ENCODE assay signal across 19 cellular contexts in the genomic region with DNA sequence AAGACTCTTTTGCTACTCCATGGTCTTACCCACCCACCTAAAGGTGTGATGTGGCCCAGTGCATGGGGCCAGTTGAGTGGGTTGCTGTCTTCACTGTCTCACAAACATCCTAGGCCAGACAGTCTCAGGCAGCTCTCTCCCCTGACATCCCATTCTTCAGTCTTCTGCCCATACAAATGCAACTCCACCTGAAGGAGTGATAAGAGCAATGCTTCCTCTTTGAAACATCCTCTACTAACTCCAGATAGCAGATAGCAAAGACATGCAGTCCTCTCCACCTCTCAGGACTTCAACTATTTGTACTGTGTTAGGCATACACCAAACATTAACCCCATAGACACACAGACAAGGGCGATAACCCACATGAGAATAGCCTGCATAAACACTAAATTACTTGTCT.
DNase-seq lines count a peak whose midpoint lies in the region; ATAC-seq, FAIRE-seq and TF ChIP-seq lines count a peak whose summit lies in the region.
"Had no signal": no experiment of that assay in that cellular context is flagged by ENCODE, and none has a peak within 500 bp of the region (broad histone marks: within the 10 kb centered on the region; RNA-seq: fewer than 3 reads in every experiment).

No MANE protein-coding gene starts in this region.

- H2AFZ ChIP-seq in K562 (ENCODE audit: low read depth, low read length) = no peak overlapping the region

- peak overlapping the region; percentile 43 for H3K27ac Mint-ChIP-seq in activated CD8-positive, alpha-beta T cell treated with anti-CD3 and anti-CD28 coated beads, Interleukin-2, amount 10 ng/mL, durations not matched to agents 7 days and 5 days
- H3K27ac Mint-ChIP-seq in activated CD8-positive, alpha-beta T cell treated with anti-CD3 and anti-CD28 coated beads for 36 hours = no peak overlapping the region
- H3K27ac Mint-ChIP-seq: B cell; CD8-positive, alpha-beta T cell; HFFc6 had no signal

- H3K4me3 Mint-ChIP-seq in activated CD8-positive, alpha-beta T cell treated with anti-CD3 and anti-CD28 coated beads, Interleukin-2, amount 10 ng/mL, durations not matched to agents 7 days and 5 days = no peak overlapping the region
- no peak overlapping the region for H3K4me3 Mint-ChIP-seq in activated CD8-positive, alpha-beta T cell treated with anti-CD3 and anti-CD28 coated beads for 36 hours
- H3K4me3 Mint-ChIP-seq: B cell; CD8-positive, alpha-beta T cell; HFFc6 had no signal

- H3K4me3 ChIP-seq in K562 = no peak overlapping the region

- WGBS in K562 (ENCODE audit: insufficient coverage, low coverage, missing lambda C conversion rate) = 21% methylated on average over 1 of the region's 1 CpG

- DNase-seq in activated CD8-positive, alpha-beta T cell treated with anti-CD3 and anti-CD28 coated beads, Interleukin-2, amount 10 ng/mL, durations not matched to agents 7 days and 5 days = no peak
- DNase-seq in activated CD8-positive, alpha-beta T cell treated with anti-CD3 and anti-CD28 coated beads for 36 hours = no peak
- DNase-seq in HTR-8/SVneo (ENCODE audit: insufficient read length, low spot score) (no peak), K562 (ENCODE audit: extremely low read depth in 1 of 4, low spot score in 3 of 4) (peak in 1 of 4 experiments; percentile 13), DMS79 treated with DMSO at 0.1 percent for 48 hours (lab: John Stamatoyannopoulos, UW) (no peak)
- DNase-seq: C1 segment of cervical spinal cord; CD8-positive, alpha-beta T cell; COR-L47; DMS153; DND-41; GF-D8; HCEC 1CT; HFFc6; IMR-90 had no signal

- POLR2A ChIA-PET in activated CD8-positive, alpha-beta T cell treated with anti-CD3 and anti-CD28 coated beads, Interleukin-2, amount 10 ng/mL, durations not matched to agents 7 days and 5 days (lab: Charles Lee) = no interaction called here
- POLR2A ChIA-PET in activated CD8-positive, alpha-beta T cell treated with anti-CD3 and anti-CD28 coated beads for 36 hours (lab: Charles Lee) = interaction anchor here (0.8 kb wide), 1 partner anchor 22 kb away, joined by 4 read pairs; no protein-coding TSS in a partner anchor
- POLR2A ChIA-PET in K562 (lab: Yijun Ruan, JAX) = interaction anchor here (1.0 to 1.3 kb wide), 2 partner anchors 10 to 16 kb away, joined by 3 to 4 read pairs; no protein-coding TSS in a partner anchor

- H3K4me1 ChIP-seq in K562 (replicated peaks in 1 of 2; ENCODE audit: control insufficient read depth in 2 of 2, insufficient read depth in 2 of 2, low read length in 2 of 2) = peaks cover 6 to 9% of the 10 kb centered on the region in 2 experiments; a peak in 3 of 5 replicates

- no peaks in the 10 kb centered on the region for H3K9me3 Mint-ChIP-seq in activated CD8-positive, alpha-beta T cell treated with anti-CD3 and anti-CD28 coated beads, Interleukin-2, amount 10 ng/mL, durations not matched to agents 7 days and 5 days (ENCODE audit: insufficient read depth)
- no peaks in the 10 kb centered on the region for H3K9me3 Mint-ChIP-seq in activated CD8-positive, alpha-beta T cell treated with anti-CD3 and anti-CD28 coated beads for 36 hours
- H3K9me3 Mint-ChIP-seq: CD8-positive, alpha-beta T cell; HFFc6 had no signal

- no peak for TF ChIP-seq EP300 in K562 (IDR thresholded peaks at IDR 0.05; ENCODE audit: low read length)

- no peaks in the 10 kb centered on the region for H3K27me3 Mint-ChIP-seq in activated CD8-positive, alpha-beta T cell treated with anti-CD3 and anti-CD28 coated beads, Interleukin-2, amount 10 ng/mL, durations not matched to agents 7 days and 5 days (ENCODE audit: low read depth)
- H3K27me3 Mint-ChIP-seq in activated CD8-positive, alpha-beta T cell treated with anti-CD3 and anti-CD28 coated beads for 36 hours = no peaks in the 10 kb centered on the region
- H3K27me3 Mint-ChIP-seq: B cell had no signal

- H3K9me1 ChIP-seq in K562 (ENCODE audit: control insufficient read depth, insufficient read depth, low read length) = no peaks in the 10 kb centered on the region

- H3K79me2 ChIP-seq in K562 (ENCODE audit: control insufficient read depth, insufficient read depth, low read length) = no peaks in the 10 kb centered on the region

- TF ChIP-seq POLR2A in K562 (conservative IDR thresholded peaks at IDR 0.05) = no peak

- TF ChIP-seq RAD21 in K562 (CRISPR knock-in tag; conservative IDR thresholded peaks at IDR 0.05 in 1 of 2, IDR thresholded peaks at IDR 0.05 in 1 of 2) = no peak

- no peak overlapping the region for H3K9ac ChIP-seq in K562 (ENCODE audit: insufficient read depth in 1 of 2, low read depth in 2 of 2, low read length in 2 of 2)

- peaks cover 4% of the 10 kb centered on the region for H3K36me3 Mint-ChIP-seq in activated CD8-positive, alpha-beta T cell treated with anti-CD3 and anti-CD28 coated beads, Interleukin-2, amount 10 ng/mL, durations not matched to agents 7 days and 5 days (ENCODE audit: low read depth)
- no peaks in the 10 kb centered on the region for H3K36me3 Mint-ChIP-seq in activated CD8-positive, alpha-beta T cell treated with anti-CD3 and anti-CD28 coated beads for 36 hours (ENCODE audit: low read depth)

- FAIRE-seq in HTR-8/SVneo (lab: Jason Lieb, UNC) = peak; percentile 16
- peak; percentile 35 for FAIRE-seq in K562 (lab: Jason Lieb, UNC)
- FAIRE-seq: A204.1, D721Med had no signal

- no TSS peak for BruUV-seq in K562 (replicated peaks; lab: Mats Ljungman, UMichigan)

- ATAC-seq in activated CD8-positive, alpha-beta T cell treated with anti-CD3 and anti-CD28 coated beads, Interleukin-2, amount 10 ng/mL, durations not matched to agents 7 days and 5 days = no peak
- ATAC-seq in activated CD8-positive, alpha-beta T cell treated with anti-CD3 and anti-CD28 coated beads for 36 hours = no peak
- ATAC-seq in K562 (peak; percentile 30; the same call in 2 of the 3 replicates), GM18909 (IDR thresholded peaks at IDR 0.05; ENCODE audit: poor library complexity, unreplicated experiment) (no peak), GM19467 (IDR thresholded peaks at IDR 0.05; ENCODE audit: unreplicated experiment) (no peak)
- ATAC-seq: CD8-positive, alpha-beta T cell had no signal

- H3K27me3 ChIP-seq in K562 (ENCODE audit: control insufficient read depth in 2 of 2, insufficient read depth in 2 of 2, low read length in 2 of 2) = no peaks in the 10 kb centered on the region; a peak in 1 of 5 replicates

- no peaks in the 10 kb centered on the region for H3K9me3 ChIP-seq in K562 (replicated peaks; ENCODE audit: control insufficient read depth, insufficient read depth, low read depth, low read length)

- CTCF ChIA-PET in activated CD8-positive, alpha-beta T cell treated with anti-CD3 and anti-CD28 coated beads, Interleukin-2, amount 10 ng/mL, durations not matched to agents 7 days and 5 days (lab: Charles Lee) = interaction anchor here (1.7 to 9.7 kb wide), 2 partner anchors 20 to 65 kb away, joined by 7 to 110 read pairs; no protein-coding TSS in a partner anchor
- CTCF ChIA-PET in activated CD8-positive, alpha-beta T cell treated with anti-CD3 and anti-CD28 coated beads for 36 hours (lab: Charles Lee) = interaction anchor here (0.6 to 11.5 kb wide), 2 partner anchors 20 to 66 kb away, joined by 4 to 114 read pairs; no protein-coding TSS in a partner anchor
- CTCF ChIA-PET in K562 (lab: Yijun Ruan, JAX; ENCODE audit: low intra/inter-chr PET ratio) = no interaction called here

- no peak for TF ChIP-seq CTCF in activated CD8-positive, alpha-beta T cell treated with anti-CD3 and anti-CD28 coated beads for 36 hours (IDR thresholded peaks at IDR 0.05)
- no peak for TF ChIP-seq CTCF in K562 (IDR thresholded peaks at IDR 0.05 in 2 of 3, conservative IDR thresholded peaks at IDR 0.05 in 1 of 3; ENCODE audit: insufficient read depth in 2 of 3, low read depth in 1 of 3, low read length in 3 of 3)

- H3K27ac ChIP-seq in K562 (ENCODE audit: extremely low read depth, low read depth, low read length) = no peak overlapping the region

- no peaks in the 10 kb centered on the region for H3K36me3 ChIP-seq in K562 (ENCODE audit: control insufficient read depth, insufficient read depth, low read length)

- H3K4me2 ChIP-seq in K562 (ENCODE audit: insufficient read depth, low read length) = no peak overlapping the region

- in situ Hi-C loops in K562 (cut with MboI) = loop anchor here (5.0 to 10.0 kb wide), 2 partner anchors 68 to 325 kb away; no protein-coding TSS in a partner anchor

- no peaks in the 10 kb centered on the region; the same call in 1 of the 2 replicates for H4K20me1 ChIP-seq in K562 (replicated peaks; ENCODE audit: control insufficient read depth, insufficient read depth, low read length)

- intact Hi-C loops in activated CD8-positive, alpha-beta T cell treated with anti-CD3 and anti-CD28 coated beads for 36 hours (cut with micrococcal nuclease) = no loop called here
- intact Hi-C loops in K562 (cut with micrococcal nuclease) = loop anchor here (5.0 kb wide), 1 partner anchor 123 kb away; no protein-coding TSS in a partner anchor

- H3K4me1 Mint-ChIP-seq in activated CD8-positive, alpha-beta T cell treated with anti-CD3 and anti-CD28 coated beads, Interleukin-2, amount 10 ng/mL, durations not matched to agents 7 days and 5 days (ENCODE audit: low read depth) = peaks cover 23% of the 10 kb centered on the region
- H3K4me1 Mint-ChIP-seq in activated CD8-positive, alpha-beta T cell treated with anti-CD3 and anti-CD28 coated beads for 36 hours (ENCODE audit: low read depth) = peaks cover 12% of the 10 kb centered on the region

TF ChIP-seq in K562, 482 proteins besides CTCF, POLR2A, EP300 and RAD21 (continues in another document):
- peak; percentile 80; the same call in 1 of the 2 replicates for TF ChIP-seq CTBP1 (IDR thresholded peaks at IDR 0.05; ENCODE audit: borderline replicate concordance)
- TF ChIP-seq TFAP4 (CRISPR knock-in tag; IDR thresholded peaks at IDR 0.05; ENCODE audit: borderline replicate concordance) = no peak
- TF ChIP-seq MECOM (CRISPR knock-in tag; IDR thresholded peaks at IDR 0.05) = peak; percentile 72
- TF ChIP-seq ELF2 (CRISPR knock-in tag; IDR thresholded peaks at IDR 0.05) = no peak
- no peak for TF ChIP-seq ARID2 (IDR thresholded peaks at IDR 0.05)
- TF ChIP-seq DMBX1 (CRISPR knock-in tag; IDR thresholded peaks at IDR 0.05; ENCODE audit: borderline replicate concordance) = no peak
- no peak for TF ChIP-seq ZNF445 (CRISPR knock-in tag; IDR thresholded peaks at IDR 0.05; ENCODE audit: low read depth)
- TF ChIP-seq GABPA (tag; conservative IDR thresholded peaks at IDR 0.05; ENCODE audit: low read depth) = no peak
- TF ChIP-seq ZEB2 (IDR thresholded peaks at IDR 0.05) = 0 out of 2 replicates have a peak, but pooled peaks have one; percentile 47
- TF ChIP-seq NCOA2 (IDR thresholded peaks at IDR 0.05; ENCODE audit: partially characterized antibody in 2 of 2) = no peak
